In genomic region chr17:28576758-28577465, GRCh38 we compare ENCODE assay signal across 1 cellular context.
TF ChIP-seq lines count a peak whose summit lies in the region.

TSS of gene ALDOC (minus strand) at chr17:28576895. CDS start at chr17:28575532, 1,363 bp downstream.

TF ChIP-seq in HepG2, 621 proteins besides CTCF, POLR2A, EP300 and RAD21 (continued from another document and continues in another):
- TF ChIP-seq KLF15 (CRISPR knock-in tag; IDR thresholded peaks at IDR 0.05; ENCODE audit: borderline replicate concordance) = no peak
- TF ChIP-seq GMEB2 (CRISPR knock-in tag; IDR thresholded peaks at IDR 0.05; ENCODE audit: low read depth) = no peak
- no peak for TF ChIP-seq SATB2 (CRISPR knock-in tag; IDR thresholded peaks at IDR 0.05)
- no peak for TF ChIP-seq ZNF276 (CRISPR knock-in tag; IDR thresholded peaks at IDR 0.05; ENCODE audit: low read depth)
- TF ChIP-seq ZGPAT (CRISPR knock-in tag; IDR thresholded peaks at IDR 0.05) = peak; percentile 86
- no peak for TF ChIP-seq ZNF563 (CRISPR knock-in tag; IDR thresholded peaks at IDR 0.05)
- peak; percentile 83; the same call in 1 of the 2 replicates for TF ChIP-seq HMGXB3 (CRISPR knock-in tag; IDR thresholded peaks at IDR 0.05; ENCODE audit: borderline replicate concordance)
- no peak for TF ChIP-seq HDAC6 (IDR thresholded peaks at IDR 0.05; ENCODE audit: low read depth, low read length)
- TF ChIP-seq PHF8 (CRISPR knock-in tag; IDR thresholded peaks at IDR 0.05) = no peak
- peak; percentile 84; the same call in 1 of the 2 replicates for TF ChIP-seq HBP1 (CRISPR knock-in tag; IDR thresholded peaks at IDR 0.05; ENCODE audit: low read depth)
- no peak for TF ChIP-seq TRAFD1 (CRISPR knock-in tag; IDR thresholded peaks at IDR 0.05; ENCODE audit: borderline replicate concordance)
- no peak for TF ChIP-seq PBX3 (CRISPR knock-in tag; IDR thresholded peaks at IDR 0.05; ENCODE audit: borderline replicate concordance)
- no peak for TF ChIP-seq CCAR2 (optimal IDR thresholded peaks at IDR 0.05; ENCODE audit: low read depth, low read length)
- TF ChIP-seq ARID3A (IDR thresholded peaks at IDR 0.05; ENCODE audit: low read depth, low read length) = no peak
- peak; percentile 78 for TF ChIP-seq RBFOX2 (IDR thresholded peaks at IDR 0.05; ENCODE audit: low read depth, low read length)
- TF ChIP-seq RBM39 (IDR thresholded peaks at IDR 0.05; ENCODE audit: low read depth, low read length, poor library complexity, severe bottlenecking) = no peak
- no peak for TF ChIP-seq ATRX (CRISPR knock-in tag; IDR thresholded peaks at IDR 0.05; ENCODE audit: borderline replicate concordance)
- TF ChIP-seq NFRKB (IDR thresholded peaks at IDR 0.05) = no peak
- TF ChIP-seq ZNF720 (CRISPR knock-in tag; IDR thresholded peaks at IDR 0.05) = no peak
- no peak for TF ChIP-seq ZNF230 (CRISPR knock-in tag; IDR thresholded peaks at IDR 0.05)
- no peak for TF ChIP-seq ATAD3A (CRISPR knock-in tag; IDR thresholded peaks at IDR 0.05)
- peak; percentile 97 for TF ChIP-seq PITX1 (CRISPR knock-in tag; IDR thresholded peaks at IDR 0.05)
- peak; percentile 91; the same call in 1 of the 2 replicates for TF ChIP-seq ZNF580 (CRISPR knock-in tag; IDR thresholded peaks at IDR 0.05; ENCODE audit: borderline replicate concordance, low read depth)
- peak; percentile 23; the same call in 1 of the 2 replicates for TF ChIP-seq ZNF629 (CRISPR knock-in tag; conservative IDR thresholded peaks at IDR 0.05)
- TF ChIP-seq MXD1 (CRISPR knock-in tag; IDR thresholded peaks at IDR 0.05) = no peak
- no peak for TF ChIP-seq ZNF512 (CRISPR knock-in tag; IDR thresholded peaks at IDR 0.05)
- peak; percentile 46; the same call in 1 of the 2 replicates for TF ChIP-seq ETV5 (CRISPR knock-in tag; IDR thresholded peaks at IDR 0.05; ENCODE audit: borderline replicate concordance)
- peak; percentile 67; the same call in 1 of the 2 replicates for TF ChIP-seq THRA (CRISPR knock-in tag; IDR thresholded peaks at IDR 0.05; ENCODE audit: borderline replicate concordance)
- no peak for TF ChIP-seq ZSCAN25 (CRISPR knock-in tag; IDR thresholded peaks at IDR 0.05)
- TF ChIP-seq GPN1 (CRISPR knock-in tag; IDR thresholded peaks at IDR 0.05; ENCODE audit: borderline replicate concordance) = no peak
- TF ChIP-seq ZNF264 (CRISPR knock-in tag; IDR thresholded peaks at IDR 0.05) = peak; percentile 82
- no peak for TF ChIP-seq GLI4 (CRISPR knock-in tag; IDR thresholded peaks at IDR 0.05; ENCODE audit: borderline replicate concordance)
- no peak for TF ChIP-seq ZNF569 (CRISPR knock-in tag; IDR thresholded peaks at IDR 0.05; ENCODE audit: borderline replicate concordance)
- peak; percentile 67 for TF ChIP-seq ELF3 (CRISPR knock-in tag; IDR thresholded peaks at IDR 0.05)
- no peak for TF ChIP-seq PAF1 (CRISPR knock-in tag; IDR thresholded peaks at IDR 0.05)
- no peak for TF ChIP-seq FOXM1 (CRISPR knock-in tag; IDR thresholded peaks at IDR 0.05)
- TF ChIP-seq ZMYM2 (CRISPR knock-in tag; IDR thresholded peaks at IDR 0.05) = no peak
- no peak for TF ChIP-seq HNRNPH1 (optimal IDR thresholded peaks at IDR 0.05; ENCODE audit: low read depth, low read length)
- no peak for TF ChIP-seq ZFP41 (CRISPR knock-in tag; IDR thresholded peaks at IDR 0.05; ENCODE audit: borderline replicate concordance)
- no peak for TF ChIP-seq ZNF30 (CRISPR knock-in tag; IDR thresholded peaks at IDR 0.05)
- no peak for TF ChIP-seq ZFP90 (CRISPR knock-in tag; IDR thresholded peaks at IDR 0.05; ENCODE audit: borderline replicate concordance)
- TF ChIP-seq ZNF546 (CRISPR knock-in tag; conservative IDR thresholded peaks at IDR 0.05) = no peak
- no peak for TF ChIP-seq SRF (IDR thresholded peaks at IDR 0.05; ENCODE audit: low read depth, low read length)
- no peak for TF ChIP-seq ZNF496 (CRISPR knock-in tag; IDR thresholded peaks at IDR 0.05; ENCODE audit: insufficient replicate concordance)
